ENCODE assay signal across 1 cellular context in the genomic region with DNA sequence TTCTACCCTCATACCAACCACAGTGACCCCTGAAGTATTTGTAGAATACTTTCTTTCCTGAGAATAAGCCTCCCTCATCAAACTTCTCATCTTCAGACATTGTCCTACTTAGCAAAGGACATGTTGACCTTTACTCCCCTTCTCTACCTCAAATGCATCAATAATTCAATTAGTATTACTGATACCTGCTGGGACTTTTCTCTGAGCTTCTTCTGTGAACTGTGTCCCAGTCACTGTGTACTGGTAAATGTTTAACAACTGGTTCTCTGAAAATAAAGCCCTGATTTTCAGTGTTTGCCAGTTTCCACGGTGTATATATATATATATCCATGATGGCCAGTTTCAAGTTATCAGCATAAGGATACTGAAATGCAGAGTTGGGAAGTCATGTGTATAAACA.
A peak's percentile ranks its signal among the peaks of the same experiment; 100 is the strongest.
TF ChIP-seq lines count a peak whose summit lies in the region.

No MANE protein-coding gene starts in this region.

TF ChIP-seq in liver, 16 proteins besides CTCF, POLR2A, EP300 and RAD21 (continued from another document):
- TF ChIP-seq SP1 (IDR thresholded peaks at IDR 0.05) (peak; percentile 81), TAF1 (conservative IDR thresholded peaks at IDR 0.05) (peak; percentile 2), RXRA (IDR thresholded peaks at IDR 0.05) (peak; percentile 67 to 71), HNF4A (conservative IDR thresholded peaks at IDR 0.05) (peak; percentile 40 to 52)
TF ChIP-seq in liver: peak in this region for 4.
